Comparison of ENCODE assay signal across 7 cellular contexts in genomic region chr15:40845511-40846284, GRCh38. TPM values are rescaled to one million over a fixed set of nuclear protein-coding genes. Genes with fewer than 3 reads are reported as not detected.
DNase-seq lines count a peak whose midpoint lies in the region; FAIRE-seq and TF ChIP-seq lines count a peak whose summit lies in the region.
"Had no signal": no experiment of that assay in that cellular context is flagged by ENCODE, and none has a peak within 500 bp of the region (broad histone marks: within the 10 kb centered on the region; RNA-seq: fewer than 3 reads in every experiment).

No MANE protein-coding gene starts in this region.

- H3K27ac ChIP-seq in H1 (ENCODE audit: low read depth, low read length) (no peak overlapping the region), suprapubic skin (peak overlapping the region; percentile 90)

- peaks cover 0 to 2% (median 0%) of the 10 kb centered on the region in 4 experiments; a peak in 1 of 7 replicates for H3K27me3 ChIP-seq in H1 (replicated peaks in 1 of 4; ENCODE audit: control insufficient read depth in 3 of 4, extremely low read depth in 1 of 4, insufficient read depth in 3 of 4, low read length in 3 of 4)
- no peaks in the 10 kb centered on the region for H3K27me3 ChIP-seq in suprapubic skin

- peaks cover 24% of the 10 kb centered on the region for H3K79me1 ChIP-seq in H1 (ENCODE audit: low read depth, low read length)

- H3K23ac ChIP-seq in H1 (ENCODE audit: insufficient read length), result no peak overlapping the region

- H3K18ac ChIP-seq in H1 (ENCODE audit: extremely low read depth, low read length), result no peak overlapping the region

- no peak for TF ChIP-seq RAD21 in H1 (IDR thresholded peaks at IDR 0.05 in 1 of 2, conservative IDR thresholded peaks at IDR 0.05 in 1 of 2; ENCODE audit: low read depth in 2 of 2, low read length in 2 of 2)

- H3K4ac ChIP-seq in H1 (replicated peaks; ENCODE audit: insufficient read length, low read depth, low read length), result no peak overlapping the region

- H2BK20ac ChIP-seq in H1 (ENCODE audit: low read length), result no peak overlapping the region

- H4K91ac ChIP-seq in H1 (replicated peaks; ENCODE audit: insufficient read length, low read length), result no peak overlapping the region

- TF ChIP-seq EP300 in H1 (IDR thresholded peaks at IDR 0.05; ENCODE audit: borderline replicate concordance in 1 of 2, low read depth in 2 of 2, low read length in 2 of 2) (no peak), suprapubic skin (IDR thresholded peaks at IDR 0.05) (no peak)

- H2BK15ac ChIP-seq in H1 (ENCODE audit: low read length), result no peak overlapping the region

- no peak overlapping the region for H3K27ac Mint-ChIP-seq in T-helper 2 cell treated with Interferon-gamma antibody and Interleukin-4, amounts not matched to agents 5 μg/mL and 100 μg/mL, for 36 hours

- H3K9me3 Mint-ChIP-seq in T-helper 2 cell treated with Interferon-gamma antibody and Interleukin-4, amounts not matched to agents 5 μg/mL and 100 μg/mL, for 36 hours, result no peaks in the 10 kb centered on the region

- H4K20me1 ChIP-seq in H1 (replicated peaks in 1 of 2; ENCODE audit: control insufficient read depth in 1 of 2, insufficient read depth in 2 of 2, low read length in 2 of 2), result peaks cover 7 to 20% of the 10 kb centered on the region in 2 experiments

- DNase-seq in T-helper 2 cell treated with Interferon-gamma antibody and Interleukin-4, amounts not matched to agents 5 μg/mL and 100 μg/mL, for 36 hours (ENCODE audit: low spot score), result no peak
- DNase-seq in T-helper 2 cell, result no peak
- no peak for DNase-seq in H1 (ENCODE audit: low read depth in 1 of 2, low spot score in 2 of 2)
- DNase-seq in suprapubic skin (ENCODE audit: low spot score in 2 of 2), result no peak
- no peak for DNase-seq in mesenteric fat pad (ENCODE audit: low spot score)
- DNase-seq in epidermal melanocyte (ENCODE audit: insufficient read length, low spot score), result no peak
- DNase-seq: C1 segment of cervical spinal cord had no signal

- peaks cover 26% of the 10 kb centered on the region for H3K4me1 Mint-ChIP-seq in T-helper 2 cell treated with Interferon-gamma antibody and Interleukin-4, amounts not matched to agents 5 μg/mL and 100 μg/mL, for 36 hours (ENCODE audit: low read depth)

- H3K23me2 ChIP-seq in H1 (ENCODE audit: low read depth, low read length), result peaks cover 13% of the 10 kb centered on the region

- peak overlapping the region; percentile 37 for H3K4me3 Mint-ChIP-seq in T-helper 2 cell treated with Interferon-gamma antibody and Interleukin-4, amounts not matched to agents 5 μg/mL and 100 μg/mL, for 36 hours

- CTCF ChIA-PET in H1 (lab: Charles Lee; ENCODE audit: partially characterized antibody), result interaction anchor here (0.8 to 14.5 kb wide), 9 partner anchors 11 to 190 kb away, joined by 3 to 157 read pairs (median 5); partner anchors contain the start of gene RHOV

- TF ChIP-seq CTCF in H1 (IDR thresholded peaks at IDR 0.05; ENCODE audit: control extremely low read depth in 1 of 3, insufficient read depth in 1 of 3, low read depth in 1 of 3, low read length in 3 of 3), result no peak
- TF ChIP-seq CTCF in suprapubic skin (IDR thresholded peaks at IDR 0.05), result no peak

- no peak overlapping the region for H2AFZ ChIP-seq in H1 (ENCODE audit: low read length)

- peak overlapping the region in 1 of 4 experiments; percentile 16; a peak in 2 of 7 replicates for H3K9ac ChIP-seq in H1 (replicated peaks in 1 of 4; ENCODE audit: extremely low read depth in 1 of 4, low read depth in 3 of 4, low read length in 3 of 4)

- H3K4me2 ChIP-seq in H1 (ENCODE audit: insufficient read depth in 1 of 2, low read depth in 2 of 2, low read length in 2 of 2), result peak overlapping the region; percentile 85 to 96

- no peak overlapping the region for H3K56ac ChIP-seq in H1 (replicated peaks; ENCODE audit: insufficient read length, low read depth, low read length)

- no peak overlapping the region for H3K14ac ChIP-seq in H1 (ENCODE audit: insufficient read length)

- no peaks in the 10 kb centered on the region for H3K9me3 ChIP-seq in H1 (ENCODE audit: insufficient read depth in 2 of 2, low read depth in 1 of 2, low read length in 1 of 2)
- H3K9me3 ChIP-seq in suprapubic skin, result no peaks in the 10 kb centered on the region

- H2BK5ac ChIP-seq in H1 (ENCODE audit: low read depth, low read length), result peak overlapping the region; percentile 22

- POLR2A ChIA-PET in H1 (lab: Charles Lee; ENCODE audit: partially characterized antibody), result interaction anchor here (0.5 to 2.8 kb wide), 8 partner anchors 12 to 181 kb away, joined by 3 to 17 read pairs (median 5); partner anchors contain the start of genes DNAJC17 and GCHFR

- peaks cover 2% of the 10 kb centered on the region for H3K36me3 Mint-ChIP-seq in T-helper 2 cell treated with Interferon-gamma antibody and Interleukin-4, amounts not matched to agents 5 μg/mL and 100 μg/mL, for 36 hours (ENCODE audit: low read depth)

- peak overlapping the region; percentile 91; the same call in 1 of the 2 replicates for H2AK5ac ChIP-seq in H1 (ENCODE audit: low read depth, low read length)

- H3K27me3 Mint-ChIP-seq in T-helper 2 cell treated with Interferon-gamma antibody and Interleukin-4, amounts not matched to agents 5 μg/mL and 100 μg/mL, for 36 hours (ENCODE audit: low read depth), result peaks cover 18% of the 10 kb centered on the region

- H3K4me1 ChIP-seq in H1 (replicated peaks in 1 of 4; ENCODE audit: control insufficient read depth in 3 of 4, insufficient read depth in 4 of 4, low read length in 3 of 4), result peaks cover 0 to 26% (median 15%) of the 10 kb centered on the region in 4 experiments; a peak in 6 of 7 replicates
- H3K4me1 ChIP-seq in suprapubic skin, result peaks cover 51% of the 10 kb centered on the region

- FAIRE-seq in H1 (lab: Jason Lieb, UNC), result no peak

- H3K36me3 ChIP-seq in H1 (ENCODE audit: control insufficient read depth in 2 of 4, insufficient read depth in 4 of 4, low read length in 3 of 4) (peaks cover 1 to 23% (median 3%) of the 10 kb centered on the region in 4 experiments; a peak in 6 of 8 replicates), suprapubic skin (peaks cover 6% of the 10 kb centered on the region)

- H2BK12ac ChIP-seq in H1 (ENCODE audit: low read depth, low read length), result peak overlapping the region; percentile 35; the same call in 1 of the 2 replicates

- no peak overlapping the region for H2BK120ac ChIP-seq in H1 (replicated peaks; ENCODE audit: low read depth, low read length)

- no peak overlapping the region for H4K8ac ChIP-seq in H1 (ENCODE audit: extremely low read depth, insufficient read depth, low read length)

- peaks cover 0 to 52% of the 10 kb centered on the region in 2 experiments; a peak in 3 of 4 replicates for H3K79me2 ChIP-seq in H1 (ENCODE audit: control insufficient read depth in 1 of 2, insufficient read depth in 2 of 2, low read length in 2 of 2)

- TF ChIP-seq POLR2A in H1 (IDR thresholded peaks at IDR 0.05; ENCODE audit: control extremely low read depth in 1 of 2, low read depth in 2 of 2, low read length in 2 of 2) (peak in 1 of 2 experiments; percentile 53; a peak in 2 of 3 replicates), suprapubic skin (IDR thresholded peaks at IDR 0.05) (no peak)

- H4K5ac ChIP-seq in H1 (ENCODE audit: insufficient read length, low read depth, low read length), result no peak overlapping the region

- H3K4me3 ChIP-seq in H1 (ENCODE audit: extremely low read depth in 1 of 4, insufficient read depth in 2 of 4, low read depth in 3 of 4, low read length in 4 of 4), result peak overlapping the region; percentile 16 to 88 (median 74); a peak in 7 of 8 replicates
- peak overlapping the region; percentile 58 for H3K4me3 ChIP-seq in suprapubic skin

- 87% methylated on average over 8 of the region's 8 CpGs; no CpG with 5 or more reads in 1 of the 2 experiments for WGBS in H1 (ENCODE audit: extremely low coverage in 1 of 2, insufficient coverage in 1 of 2, insufficient read length in 1 of 2, insufficient replicate concordance in 2 of 2, low coverage in 1 of 2, low lambda C conversion rate in 2 of 2, missing lambda C conversion rate in 1 of 2), 2 experiments
- WGBS in suprapubic skin, result 57% methylated on average over 8 of the region's 8 CpGs

RNA-seq across cellular contexts. Expression of gene SPINT1, which starts 1.9 kb away (rescaled TPM):
- total RNA-seq in H1 (2021; fragmentation: NEBNext Ultra II Directional; extraction: Animal tissue kit (Norgen Biotek cat#: 25700)), result 117 TPM in 2 replicates
- 155 and 266 TPM in 2 replicates for polyA plus RNA-seq in H1 (2011; rRNA removed)
- 84.0 TPM for polyA plus RNA-seq in H1 (2011; cell fraction: cytosol; rRNA removed)
- polyA plus RNA-seq in H1 (2011; cell fraction: nucleus; rRNA removed), result 163 TPM
- 64.9 to 131 TPM (median 112 TPM) in 4 replicates for polyA plus RNA-seq in H1 (2012, experiment 1 of 2)
- 126 TPM for polyA plus RNA-seq in H1 (2012, experiment 2 of 2)
- 164 TPM for polyA plus RNA-seq in H1 (2013, experiment 1 of 2)
- 165 TPM for polyA plus RNA-seq in H1 (2013, experiment 2 of 2)
- polyA minus RNA-seq in H1 (2011; rRNA and poly(A)+ RNA removed), result 85.9 and 106 TPM in 2 replicates
- 91.7 TPM for polyA minus RNA-seq in H1 (2011; cell fraction: cytosol; rRNA and poly(A)+ RNA removed)
- polyA minus RNA-seq in H1 (2011; cell fraction: nucleus; rRNA and poly(A)+ RNA removed), result 80.2 TPM
- total RNA-seq in suprapubic skin (100 to 1,000 TPM; 303 to 430 (median 372) TPM), mesenteric fat pad (2.7 TPM)

RNA-seq across cellular contexts. Expression of gene PPP1R14D, which starts 17.2 kb away (rescaled TPM):
- not detected in 2 replicates for total RNA-seq in H1 (2021; fragmentation: NEBNext Ultra II Directional; extraction: Animal tissue kit (Norgen Biotek cat#: 25700))
- polyA plus RNA-seq in H1 (2011; rRNA removed), result not detected in 2 replicates
- polyA plus RNA-seq in H1 (2011; cell fraction: cytosol; rRNA removed), result not detected
- not detected for polyA plus RNA-seq in H1 (2011; cell fraction: nucleus; rRNA removed)
- polyA plus RNA-seq in H1 (2012, experiment 1 of 2), result not detected in 4 replicates
- not detected for polyA plus RNA-seq in H1 (2012, experiment 2 of 2)
- polyA plus RNA-seq in H1 (2013, experiment 1 of 2), result not detected
- polyA plus RNA-seq in H1 (2013, experiment 2 of 2), result not detected
- polyA minus RNA-seq in H1 (2011; rRNA and poly(A)+ RNA removed), result not detected in 2 replicates
- polyA minus RNA-seq in H1 (2011; cell fraction: cytosol; rRNA and poly(A)+ RNA removed), result not detected
- polyA minus RNA-seq in H1 (2011; cell fraction: nucleus; rRNA and poly(A)+ RNA removed), result not detected
- not detected for total RNA-seq in suprapubic skin
- total RNA-seq in mesenteric fat pad, result not detected

RNA-seq across cellular contexts. Expression of gene RHOV, which starts 28.3 kb away (rescaled TPM):
- 2.4 and 2.7 TPM in 2 replicates for total RNA-seq in H1 (2021; fragmentation: NEBNext Ultra II Directional; extraction: Animal tissue kit (Norgen Biotek cat#: 25700))
- polyA plus RNA-seq in H1 (2011; rRNA removed), result 1.5 and 2.2 TPM in 2 replicates
- polyA plus RNA-seq in H1 (2011; cell fraction: cytosol; rRNA removed), result 2.8 TPM
- 2.0 TPM for polyA plus RNA-seq in H1 (2011; cell fraction: nucleus; rRNA removed)
- polyA plus RNA-seq in H1 (2012, experiment 1 of 2), result 3.6 to 3.9 TPM (median 3.7 TPM) in 4 replicates
- polyA plus RNA-seq in H1 (2012, experiment 2 of 2), result 2.3 TPM
- polyA plus RNA-seq in H1 (2013, experiment 1 of 2), result 1.5 TPM
- 1.4 TPM for polyA plus RNA-seq in H1 (2013, experiment 2 of 2)
- 1.3 and 1.5 TPM in 2 replicates for polyA minus RNA-seq in H1 (2011; rRNA and poly(A)+ RNA removed)
- polyA minus RNA-seq in H1 (2011; cell fraction: cytosol; rRNA and poly(A)+ RNA removed), result 2.4 TPM
- 2.9 TPM for polyA minus RNA-seq in H1 (2011; cell fraction: nucleus; rRNA and poly(A)+ RNA removed)
- total RNA-seq in suprapubic skin, result 10 to 100 TPM; 46.9 to 96.3 (median 79.7) TPM
- total RNA-seq in mesenteric fat pad, result not detected

RNA-seq across cellular contexts. Expression of gene DNAJC17, which starts 38.4 kb away (rescaled TPM):
- total RNA-seq in H1 (2021; fragmentation: NEBNext Ultra II Directional; extraction: Animal tissue kit (Norgen Biotek cat#: 25700)), result 39.5 and 43.8 TPM in 2 replicates
- polyA plus RNA-seq in H1 (2011; rRNA removed), result 45.4 and 47.2 TPM in 2 replicates
- 58.5 TPM for polyA plus RNA-seq in H1 (2011; cell fraction: cytosol; rRNA removed)
- 40.6 TPM for polyA plus RNA-seq in H1 (2011; cell fraction: nucleus; rRNA removed)
- polyA plus RNA-seq in H1 (2012, experiment 1 of 2), result 46.9 to 61.4 TPM (median 54.1 TPM) in 4 replicates
- polyA plus RNA-seq in H1 (2012, experiment 2 of 2), result 25.1 TPM
- 57.1 TPM for polyA plus RNA-seq in H1 (2013, experiment 1 of 2)
- polyA plus RNA-seq in H1 (2013, experiment 2 of 2), result 51.5 TPM
- 26.1 and 28.2 TPM in 2 replicates for polyA minus RNA-seq in H1 (2011; rRNA and poly(A)+ RNA removed)
- 26.9 TPM for polyA minus RNA-seq in H1 (2011; cell fraction: cytosol; rRNA and poly(A)+ RNA removed)
- polyA minus RNA-seq in H1 (2011; cell fraction: nucleus; rRNA and poly(A)+ RNA removed), result 10.4 TPM
- total RNA-seq in suprapubic skin, result 10 to 100 TPM; 20.4 to 40.2 (median 30.3) TPM
- total RNA-seq in mesenteric fat pad, result 25.8 TPM

RNA-seq across cellular contexts. Expression of gene ZFYVE19, which starts 38.8 kb away (rescaled TPM):
- 10.7 and 11.2 TPM in 2 replicates for total RNA-seq in H1 (2021; fragmentation: NEBNext Ultra II Directional; extraction: Animal tissue kit (Norgen Biotek cat#: 25700))
- 21.8 and 23.7 TPM in 2 replicates for polyA plus RNA-seq in H1 (2011; rRNA removed)
- 29.4 TPM for polyA plus RNA-seq in H1 (2011; cell fraction: cytosol; rRNA removed)
- 40.8 TPM for polyA plus RNA-seq in H1 (2011; cell fraction: nucleus; rRNA removed)
- 11.4 to 14.9 TPM (median 14.1 TPM) in 4 replicates for polyA plus RNA-seq in H1 (2012, experiment 1 of 2)
- 15.7 TPM for polyA plus RNA-seq in H1 (2012, experiment 2 of 2)
- polyA plus RNA-seq in H1 (2013, experiment 1 of 2), result 8.8 TPM
- 7.9 TPM for polyA plus RNA-seq in H1 (2013, experiment 2 of 2)
- 15.7 and 27.7 TPM in 2 replicates for polyA minus RNA-seq in H1 (2011; rRNA and poly(A)+ RNA removed)
- polyA minus RNA-seq in H1 (2011; cell fraction: cytosol; rRNA and poly(A)+ RNA removed), result 11.6 TPM
- polyA minus RNA-seq in H1 (2011; cell fraction: nucleus; rRNA and poly(A)+ RNA removed), result 13.3 TPM
- total RNA-seq in suprapubic skin, result 10 to 100 TPM; 33.3 to 57.1 (median 37.9) TPM
- total RNA-seq in mesenteric fat pad, result 9.8 TPM

Comparison
In these comparisons a context has a peak if more than half of its experiments do, and no peak if none do; other contexts are left out.
1. RNA of gene SPINT1, which starts 1.9 kb away (total RNA-seq): 303 to 430 TPM in suprapubic skin and 117 TPM in H1; 2.7 TPM in mesenteric fat pad (single experiment); every median in the first group is over 10 times any median in the second.
2. RNA of gene RHOV, which starts 28.3 kb away (total RNA-seq): 46.9 to 96.3 TPM in suprapubic skin; 2.4 to 2.7 TPM in H1 and not detected in mesenteric fat pad (single experiment); every median in the first group is over 10 times any median in the second.